12 cellular contexts compared by ENCODE assay signal in genomic region chr5:69238760-69239251, GRCh38. TPM values are rescaled to one million over a fixed set of nuclear protein-coding genes. Genes with fewer than 3 reads are reported as not detected.
DNase-seq lines count a peak whose midpoint lies in the region; ATAC-seq and FAIRE-seq lines count a peak whose summit lies in the region.
"Had no signal": no experiment of that assay in that cellular context is flagged by ENCODE, and none has a peak within 500 bp of the region (broad histone marks: within the 10 kb centered on the region; RNA-seq: fewer than 3 reads in every experiment).

No MANE protein-coding gene starts in this region.

- no peak overlapping the region for H3K4me3 Mint-ChIP-seq in effector memory CD8-positive, alpha-beta T cell
- no peak overlapping the region for H3K4me3 Mint-ChIP-seq in activated CD8-positive, alpha-beta memory T cell treated with anti-CD3 and anti-CD28 coated beads, Interleukin-2, amount 10 ng/mL, durations not matched to agents 7 days and 5 days

- H3K9me3 Mint-ChIP-seq in effector memory CD8-positive, alpha-beta T cell: no peaks in the 10 kb centered on the region
- H3K9me3 Mint-ChIP-seq in activated CD8-positive, alpha-beta memory T cell treated with anti-CD3 and anti-CD28 coated beads, Interleukin-2, amount 10 ng/mL, durations not matched to agents 7 days and 5 days (ENCODE audit: low read depth): no peaks in the 10 kb centered on the region

- intact Hi-C loops in Right ventricle myocardium superior (cut with DNase I): no loop called here

- peaks cover 39 to 71% of the 10 kb centered on the region in 2 donors for H3K4me1 Mint-ChIP-seq in effector memory CD8-positive, alpha-beta T cell (ENCODE audit: low read depth in 2 of 2)
- H3K4me1 Mint-ChIP-seq in activated CD8-positive, alpha-beta memory T cell treated with anti-CD3 and anti-CD28 coated beads, Interleukin-2, amount 10 ng/mL, durations not matched to agents 7 days and 5 days: peaks cover 39% of the 10 kb centered on the region

- peak; percentile 57 for FAIRE-seq in RCC 7860 (lab: Jason Lieb, UNC)
- FAIRE-seq: GM18507 had no signal

- ATAC-seq in effector memory CD8-positive, alpha-beta T cell (replicated peaks): no peak
- ATAC-seq in HG03378 (IDR thresholded peaks at IDR 0.05; ENCODE audit: unreplicated experiment) (no peak), Right ventricle myocardium superior (ENCODE audit: poor library complexity) (no peak)
- ATAC-seq in activated CD8-positive, alpha-beta memory T cell treated with anti-CD3 and anti-CD28 coated beads, Interleukin-2, amount 10 ng/mL, durations not matched to agents 7 days and 5 days: no peak

- H3K27ac Mint-ChIP-seq in effector memory CD8-positive, alpha-beta T cell: peak overlapping the region; percentile 7 to 71
- no peak overlapping the region for H3K27ac Mint-ChIP-seq in activated CD8-positive, alpha-beta memory T cell treated with anti-CD3 and anti-CD28 coated beads, Interleukin-2, amount 10 ng/mL, durations not matched to agents 7 days and 5 days

- DNase-seq in COLO829 (ENCODE audit: low spot score): peak; percentile 52
- peak; percentile 36 for DNase-seq in RCC 7860 (ENCODE audit: low spot score)
- no peak for DNase-seq in effector memory CD8-positive, alpha-beta T cell
- DNase-seq in non-pigmented ciliary epithelial cell (ENCODE audit: low read depth): peak; percentile 13
- no peak for DNase-seq in Right ventricle myocardium superior
- DNase-seq in activated CD8-positive, alpha-beta memory T cell treated with anti-CD3 and anti-CD28 coated beads, Interleukin-2, amount 10 ng/mL, durations not matched to agents 7 days and 5 days: no peak
- no peak for DNase-seq in NOMO-1 treated with DMSO at 0.1 percent for 48 hours (lab: John Stamatoyannopoulos, UW; ENCODE audit: unreplicated experiment)
- DNase-seq: activated CD4-positive, alpha-beta T cell treated with anti-CD3 and anti-CD28 coated beads, Interleukin-2, amount 50 U/mL, for 48 hours; KBM-7; NCI-H446 treated with DMSO at 0.1 percent for 48 hours had no signal

- CTCF ChIA-PET in activated CD8-positive, alpha-beta memory T cell treated with anti-CD3 and anti-CD28 coated beads, Interleukin-2, amount 10 ng/mL, durations not matched to agents 7 days and 5 days (lab: Charles Lee): no interaction called here

- H3K36me3 Mint-ChIP-seq in effector memory CD8-positive, alpha-beta T cell (ENCODE audit: insufficient read depth): peaks cover 22% of the 10 kb centered on the region
- peaks cover 45% of the 10 kb centered on the region for H3K36me3 Mint-ChIP-seq in activated CD8-positive, alpha-beta memory T cell treated with anti-CD3 and anti-CD28 coated beads, Interleukin-2, amount 10 ng/mL, durations not matched to agents 7 days and 5 days

- H3K27me3 Mint-ChIP-seq in effector memory CD8-positive, alpha-beta T cell: no peaks in the 10 kb centered on the region
- no peaks in the 10 kb centered on the region for H3K27me3 Mint-ChIP-seq in activated CD8-positive, alpha-beta memory T cell treated with anti-CD3 and anti-CD28 coated beads, Interleukin-2, amount 10 ng/mL, durations not matched to agents 7 days and 5 days

RNA-seq across cellular contexts. Expression of gene CDK7, which starts 4.1 kb away (rescaled TPM):
- 14.8 TPM for total RNA-seq in Right ventricle myocardium superior
- 10 to 100 TPM; 27.5 to 29.1 TPM for total RNA-seq in activated CD8-positive, alpha-beta memory T cell treated with anti-CD3 and anti-CD28 coated beads, Interleukin-2, amount 10 ng/mL, durations not matched to agents 7 days and 5 days

RNA-seq across cellular contexts. Expression of gene CENPH, which starts 49.4 kb away (rescaled TPM):
- total RNA-seq in Right ventricle myocardium superior: 3.2 TPM
- 10 to 100 TPM; 50.2 to 55.5 TPM for total RNA-seq in activated CD8-positive, alpha-beta memory T cell treated with anti-CD3 and anti-CD28 coated beads, Interleukin-2, amount 10 ng/mL, durations not matched to agents 7 days and 5 days

Comparison
In these comparisons a context has a peak if more than half of its experiments do, and no peak if none do; other contexts are left out.
1. DNase-seq: peak in COLO829 (single experiment), RCC 7860 (single experiment) and non-pigmented ciliary epithelial cell (single experiment); none in effector memory CD8-positive, alpha-beta T cell (0 of 3), Right ventricle myocardium superior (single experiment), activated CD8-positive, alpha-beta memory T cell treated with anti-CD3 and anti-CD28 coated beads, Interleukin-2, amount 10 ng/mL, durations not matched to agents 7 days and 5 days (single experiment) and NOMO-1 treated with DMSO at 0.1 percent for 48 hours (single experiment).
2. RNA of gene CENPH, which starts 49.4 kb away (total RNA-seq): 50.2 to 55.5 TPM in activated CD8-positive, alpha-beta memory T cell treated with anti-CD3 and anti-CD28 coated beads, Interleukin-2, amount 10 ng/mL, durations not matched to agents 7 days and 5 days; 3.2 TPM in Right ventricle myocardium superior (single experiment); every median in the first group is over 10 times any median in the second.